Comparison of ENCODE assay signal across 20 cellular contexts in the genomic region with DNA sequence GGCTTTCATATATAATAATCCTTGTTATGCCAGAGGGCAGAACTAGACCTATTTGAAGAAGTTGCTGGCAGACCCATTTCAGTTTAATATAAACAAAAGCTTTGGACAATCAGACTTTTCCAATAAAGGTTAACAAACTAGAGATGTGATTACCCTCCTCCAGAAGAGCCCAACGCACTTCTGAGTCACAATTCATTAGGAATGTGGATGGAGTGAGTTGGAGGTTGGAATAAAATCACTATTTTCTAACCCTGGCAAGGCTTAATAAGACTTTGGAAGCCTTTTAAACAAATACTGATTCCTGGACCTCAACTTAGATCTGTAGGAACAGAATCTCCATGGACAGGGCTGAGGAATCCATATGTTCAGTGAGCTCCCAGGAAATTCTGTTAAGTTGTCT.
"Had no signal": no experiment of that assay in that cellular context is flagged by ENCODE, and none has a peak within 500 bp of the region (broad histone marks: within the 10 kb centered on the region; RNA-seq: fewer than 3 reads in every experiment).

No MANE protein-coding gene starts in this region.

- H3K4me1 Mint-ChIP-seq: stimulated activated effector memory CD8-positive, alpha-beta T cell treated with anti-CD3 and anti-CD28 coated beads, Interleukin-12 subunit alpha, Interleukin-12 subunit beta, amount 100 ng/mL, for 72 hours; T-helper 17 cell had no signal

- H3K27ac ChIP-seq: breast epithelium, gastroesophageal sphincter, heart right ventricle, lower lobe of right lung, thyroid gland had no signal

- H3K9me3 Mint-ChIP-seq: activated T-cell treated with anti-CD3 and anti-CD28 coated beads, Interleukin-2, amount 50 U/mL, for 72 hours; effector memory CD8-positive, alpha-beta T cell; stimulated activated effector memory CD8-positive, alpha-beta T cell treated with anti-CD3 and anti-CD28 coated beads, Interleukin-12 subunit alpha, Interleukin-12 subunit beta, amount 100 ng/mL, for 72 hours; WTC11 had no signal

- H3K9me3 ChIP-seq: breast epithelium, gastroesophageal sphincter, heart right ventricle, lower lobe of right lung, thyroid gland had no signal

- H3K27me3 ChIP-seq: breast epithelium, gastroesophageal sphincter, heart right ventricle, thyroid gland had no signal

- H3K4me3 ChIP-seq: breast epithelium, gastroesophageal sphincter, heart right ventricle, lower lobe of right lung, thyroid gland had no signal

- DNase-seq: activated CD4-positive, alpha-beta T cell treated with anti-CD3 and anti-CD28 coated beads for 48 hours; activated CD8-positive, alpha-beta memory T cell treated with anti-CD3 and anti-CD28 coated beads, Interleukin-2, amount 50 U/mL, for 4 hours; activated CD8-positive, alpha-beta T cell treated with anti-CD3 and anti-CD28 coated beads, Interleukin-2, amount 10 ng/mL, durations not matched to agents 7 days and 5 days; activated gamma-delta T cell; activated T-cell treated with anti-CD3 and anti-CD28 coated beads, Interleukin-2, amount 50 U/mL, for 72 hours; amygdala; dermis blood vessel endothelial cell; effector memory CD8-positive, alpha-beta T cell; heart right ventricle; left colon; lower lobe of right lung; stimulated activated CD4-positive, alpha-beta T cell treated with anti-CD3 and anti-CD28 coated beads, Interleukin-2, amount 100 ng/mL, for 24 hours; T-helper 17 cell; thyroid gland had no signal

- H3K4me1 ChIP-seq: breast epithelium, thyroid gland had no signal

- H3K4me3 Mint-ChIP-seq: activated CD8-positive, alpha-beta T cell treated with anti-CD3 and anti-CD28 coated beads, Interleukin-2, amount 10 ng/mL, durations not matched to agents 7 days and 5 days; activated naive CD8-positive, alpha-beta T cell; activated T-cell treated with anti-CD3 and anti-CD28 coated beads, Interleukin-2, amount 50 U/mL, for 72 hours; effector memory CD8-positive, alpha-beta T cell; mesothelial cell of epicardium; stimulated activated effector memory CD8-positive, alpha-beta T cell treated with anti-CD3 and anti-CD28 coated beads, Interleukin-12 subunit alpha, Interleukin-12 subunit beta, amount 100 ng/mL, for 72 hours; T-helper 17 cell; WTC11 had no signal

- H3K36me3 ChIP-seq: breast epithelium, gastroesophageal sphincter, heart right ventricle, lower lobe of right lung, thyroid gland had no signal

- ATAC-seq: activated CD8-positive, alpha-beta T cell treated with anti-CD3 and anti-CD28 coated beads, Interleukin-2, amount 10 ng/mL, durations not matched to agents 7 days and 5 days; activated T-cell treated with anti-CD3 and anti-CD28 coated beads, Interleukin-2, amount 50 U/mL, for 72 hours; effector memory CD8-positive, alpha-beta T cell; gastroesophageal sphincter; heart right ventricle; left colon; lower lobe of right lung; stimulated activated effector memory CD8-positive, alpha-beta T cell treated with anti-CD3 and anti-CD28 coated beads, Interleukin-12 subunit alpha, Interleukin-12 subunit beta, amount 100 ng/mL, for 72 hours; T-helper 17 cell; WTC11 had no signal

- H3K27ac Mint-ChIP-seq: activated CD8-positive, alpha-beta T cell treated with anti-CD3 and anti-CD28 coated beads, Interleukin-2, amount 10 ng/mL, durations not matched to agents 7 days and 5 days; activated naive CD8-positive, alpha-beta T cell; activated T-cell treated with anti-CD3 and anti-CD28 coated beads, Interleukin-2, amount 50 U/mL, for 72 hours; effector memory CD8-positive, alpha-beta T cell; mesothelial cell of epicardium; stimulated activated effector memory CD8-positive, alpha-beta T cell treated with anti-CD3 and anti-CD28 coated beads, Interleukin-12 subunit alpha, Interleukin-12 subunit beta, amount 100 ng/mL, for 72 hours; T-helper 17 cell; WTC11 had no signal

- H3K36me3 Mint-ChIP-seq: activated naive CD8-positive, alpha-beta T cell; mesothelial cell of epicardium; stimulated activated effector memory CD8-positive, alpha-beta T cell treated with anti-CD3 and anti-CD28 coated beads, Interleukin-12 subunit alpha, Interleukin-12 subunit beta, amount 100 ng/mL, for 72 hours; WTC11 had no signal
